In the genomic region with DNA sequence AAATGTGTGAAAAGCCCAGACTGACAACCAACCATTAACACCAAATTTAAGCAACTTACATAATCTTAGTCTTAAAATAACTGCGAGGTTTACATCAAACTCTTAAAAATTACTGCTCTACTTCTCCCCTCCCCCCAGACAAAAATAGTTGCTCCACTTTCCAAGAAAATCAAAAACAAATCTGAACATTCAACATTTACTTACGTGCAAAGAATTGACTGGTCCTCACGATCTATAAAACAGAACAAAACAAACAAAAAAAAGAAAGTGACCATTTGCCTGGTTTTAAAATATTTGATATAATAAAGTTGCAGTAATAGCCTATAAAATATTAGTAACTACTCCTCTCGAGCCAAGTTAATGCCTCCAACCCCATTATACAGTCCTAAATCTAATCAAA, we compare ENCODE assay signal across 23 cellular contexts.
"Had no signal": no experiment of that assay in that cellular context is flagged by ENCODE, and none has a peak within 500 bp of the region (broad histone marks: within the 10 kb centered on the region; RNA-seq: fewer than 3 reads in every experiment).

No MANE protein-coding gene starts in this region.

- H3K4me1 ChIP-seq: heart right ventricle, parathyroid adenoma, tibial nerve had no signal

- H3K27me3 ChIP-seq: dorsolateral prefrontal cortex, esophagus muscularis mucosa, heart right ventricle, tibial nerve, upper lobe of left lung had no signal

- H3K4me3 ChIP-seq: dorsolateral prefrontal cortex, esophagus muscularis mucosa, heart right ventricle, lung, smooth muscle cell, tibial nerve, upper lobe of left lung had no signal

- H3K9me3 ChIP-seq: esophagus muscularis mucosa, neutrophil, tibial nerve, upper lobe of left lung had no signal

- DNase-seq: dorsolateral prefrontal cortex; effector CD4-positive, alpha-beta T cell; foreskin melanocyte; glutamatergic neuron; heart right ventricle; hippocampal formation; islet precursor cell; left ventricle myocardium superior; natural killer cell; stimulated activated CD4-positive, alpha-beta T cell treated with anti-CD3 and anti-CD28 coated beads, Interleukin-12 subunit alpha, Interleukin-12 subunit beta, amount 100 ng/mL, for 4 hours; stimulated activated CD4-positive, alpha-beta T cell treated with anti-CD3 and anti-CD28 coated beads, Interleukin-1b, Interleukin-23, amount 100 ng/mL, for 48 hours; stimulated activated CD4-positive, alpha-beta T cell treated with anti-CD3 and anti-CD28 coated beads, Interleukin-4, amount 100 ng/mL, for 1 hour; stimulated activated CD8-positive, alpha-beta memory T cell treated with anti-CD3 and anti-CD28 coated beads, Interleukin-4, amount 100 ng/mL, for 48 hours; stimulated activated naive CD4-positive, alpha-beta T cell; stimulated activated naive CD8-positive, alpha-beta T cell treated with anti-CD3 and anti-CD28 coated beads, Interleukin-15, amount 100 ng/mL, for 72 hours; upper lobe of left lung had no signal

- H3K27ac ChIP-seq: esophagus muscularis mucosa, heart right ventricle, neutrophil, parathyroid adenoma, tibial nerve, upper lobe of left lung had no signal

- ATAC-seq: heart right ventricle; left ventricle myocardium superior; natural killer cell; sciatic nerve; stimulated activated naive CD8-positive, alpha-beta T cell treated with anti-CD3 and anti-CD28 coated beads, Interleukin-15, amount 100 ng/mL, for 72 hours had no signal

- H3K36me3 ChIP-seq: esophagus muscularis mucosa, neutrophil, upper lobe of left lung had no signal
